9 cellular contexts compared by ENCODE assay signal in the genomic region with DNA sequence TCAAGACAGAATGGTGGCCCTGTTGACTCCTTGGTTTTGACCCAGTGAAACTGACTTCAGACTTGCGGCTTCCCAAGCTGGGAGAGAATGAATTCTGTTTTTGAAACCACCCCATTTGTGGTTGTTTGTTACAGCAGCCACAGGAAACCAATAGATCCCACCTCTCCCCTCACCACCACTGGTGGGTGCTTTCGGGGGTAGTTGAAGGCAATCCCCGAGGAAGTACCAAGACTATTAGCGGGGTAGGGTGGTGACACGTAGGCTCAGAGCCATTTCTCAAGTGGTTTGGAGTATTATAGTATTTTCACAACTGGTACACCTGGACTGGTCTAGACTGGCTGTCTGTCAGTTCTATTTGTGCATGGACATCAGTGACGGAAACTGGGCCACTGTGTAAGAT.
DNase-seq lines count a peak whose midpoint lies in the region; ATAC-seq and TF ChIP-seq lines count a peak whose summit lies in the region.
"Had no signal": no experiment of that assay in that cellular context is flagged by ENCODE, and none has a peak within 500 bp of the region (broad histone marks: within the 10 kb centered on the region; RNA-seq: fewer than 3 reads in every experiment).

No MANE protein-coding gene starts in this region.

- peaks cover 24% of the 10 kb centered on the region for H3K36me3 Mint-ChIP-seq in stimulated activated effector memory CD8-positive, alpha-beta T cell treated with anti-CD3 and anti-CD28 coated beads, Interleukin-12 subunit alpha, Interleukin-12 subunit beta, amount 100 ng/mL, for 72 hours

- H3K27ac Mint-ChIP-seq in stimulated activated effector memory CD8-positive, alpha-beta T cell treated with anti-CD3 and anti-CD28 coated beads, Interleukin-12 subunit alpha, Interleukin-12 subunit beta, amount 100 ng/mL, for 72 hours, result peak overlapping the region; percentile 74

- peak; percentile 70 for ATAC-seq in HG02763 (IDR thresholded peaks at IDR 0.05; ENCODE audit: unreplicated experiment)
- ATAC-seq in stimulated activated effector memory CD8-positive, alpha-beta T cell treated with anti-CD3 and anti-CD28 coated beads, Interleukin-12 subunit alpha, Interleukin-12 subunit beta, amount 100 ng/mL, for 72 hours, result peak; percentile 62

- peaks cover 7% of the 10 kb centered on the region for H3K27me3 ChIP-seq in suprapubic skin
- H3K27me3 ChIP-seq: neutrophil had no signal

- no peak overlapping the region for H3K4me3 ChIP-seq in suprapubic skin

- peaks cover 17% of the 10 kb centered on the region for H3K4me1 ChIP-seq in suprapubic skin

- H3K9me3 Mint-ChIP-seq in stimulated activated effector memory CD8-positive, alpha-beta T cell treated with anti-CD3 and anti-CD28 coated beads, Interleukin-12 subunit alpha, Interleukin-12 subunit beta, amount 100 ng/mL, for 72 hours, result peaks cover 6% of the 10 kb centered on the region

- TF ChIP-seq CTCF in suprapubic skin (IDR thresholded peaks at IDR 0.05), result no peak

- peak; percentile 3 to 7 for DNase-seq in activated CD8-positive, alpha-beta memory T cell treated with anti-CD3 and anti-CD28 coated beads for 1 hour (ENCODE audit: extremely low read depth in 1 of 2, low read depth in 1 of 2)
- no peak for DNase-seq in activated CD8-positive, alpha-beta memory T cell treated with anti-CD3 and anti-CD28 coated beads, Interleukin-2, amount 50 U/mL, for 48 hours
- DNase-seq in activated CD4-positive, alpha-beta T cell treated with anti-CD3 and anti-CD28 coated beads, Interleukin-2, amount 50 U/mL, for 48 hours, result peak; percentile 39 to 51
- DNase-seq in stimulated activated effector memory CD8-positive, alpha-beta T cell treated with anti-CD3 and anti-CD28 coated beads, Interleukin-12 subunit alpha, Interleukin-12 subunit beta, amount 100 ng/mL, for 72 hours (ENCODE audit: low spot score in 2 of 2), result peak; percentile 49 to 87
- DNase-seq in suprapubic skin (ENCODE audit: low spot score in 2 of 2), result no peak
- DNase-seq in SKM-1 (lab: John Stamatoyannopoulos, UW; ENCODE audit: unreplicated experiment), result no peak
- no peak for DNase-seq in retina

- H3K27ac ChIP-seq in suprapubic skin, result no peak overlapping the region
- H3K27ac ChIP-seq: neutrophil had no signal

- TF ChIP-seq POLR2A in suprapubic skin (IDR thresholded peaks at IDR 0.05), result no peak

- no peaks in the 10 kb centered on the region for H3K36me3 ChIP-seq in suprapubic skin
- H3K36me3 ChIP-seq: neutrophil had no signal

- peak overlapping the region; percentile 27 for H3K4me3 Mint-ChIP-seq in stimulated activated effector memory CD8-positive, alpha-beta T cell treated with anti-CD3 and anti-CD28 coated beads, Interleukin-12 subunit alpha, Interleukin-12 subunit beta, amount 100 ng/mL, for 72 hours

- WGBS in suprapubic skin, result 68% methylated on average over 6 of the region's 6 CpGs

- TF ChIP-seq EP300 in suprapubic skin (IDR thresholded peaks at IDR 0.05), result no peak

- no peaks in the 10 kb centered on the region for H3K9me3 ChIP-seq in suprapubic skin
- H3K9me3 ChIP-seq: neutrophil had no signal

- peaks cover 92% of the 10 kb centered on the region for H3K4me1 Mint-ChIP-seq in stimulated activated effector memory CD8-positive, alpha-beta T cell treated with anti-CD3 and anti-CD28 coated beads, Interleukin-12 subunit alpha, Interleukin-12 subunit beta, amount 100 ng/mL, for 72 hours

Comparison
In these comparisons a context has a peak if more than half of its experiments do, and no peak if none do; other contexts are left out.
1. DNase-seq: peak in activated CD8-positive, alpha-beta memory T cell treated with anti-CD3 and anti-CD28 coated beads for 1 hour (2 of 2), activated CD4-positive, alpha-beta T cell treated with anti-CD3 and anti-CD28 coated beads, Interleukin-2, amount 50 U/mL, for 48 hours (2 of 2) and stimulated activated effector memory CD8-positive, alpha-beta T cell treated with anti-CD3 and anti-CD28 coated beads, Interleukin-12 subunit alpha, Interleukin-12 subunit beta, amount 100 ng/mL, for 72 hours (2 of 2); none in activated CD8-positive, alpha-beta memory T cell treated with anti-CD3 and anti-CD28 coated beads, Interleukin-2, amount 50 U/mL, for 48 hours (single experiment), suprapubic skin (0 of 2), SKM-1 (single experiment) and retina (single experiment).